ENCODE assay signal across 12 cellular contexts in genomic region chrX:42128020-42128419, GRCh38.
DNase-seq lines count a peak whose midpoint lies in the region; ATAC-seq and TF ChIP-seq lines count a peak whose summit lies in the region.
"Had no signal": no experiment of that assay in that cellular context is flagged by ENCODE, and none has a peak within 500 bp of the region (broad histone marks: within the 10 kb centered on the region; RNA-seq: fewer than 3 reads in every experiment).

No MANE protein-coding gene starts in this region.

- no peak for TF ChIP-seq POLR2A in esophagus squamous epithelium (IDR thresholded peaks at IDR 0.05)

- H2AFZ ChIP-seq in smooth muscle cell (ENCODE audit: low read depth): no peak overlapping the region

- intact Hi-C loops in esophagus squamous epithelium (cut with DNase I) (no loop called here), left colon (cut with DNase I, micrococcal nuclease) (no loop called here)

- H3K4me3 ChIP-seq in esophagus squamous epithelium (no peak overlapping the region), smooth muscle cell (no peak overlapping the region)
- H3K4me3 ChIP-seq: right lobe of liver had no signal

- H3K36me3 ChIP-seq in esophagus squamous epithelium (no peaks in the 10 kb centered on the region), smooth muscle cell (ENCODE audit: low read depth) (no peaks in the 10 kb centered on the region)
- H3K36me3 ChIP-seq: right lobe of liver had no signal

- no peaks in the 10 kb centered on the region for H3K9me3 Mint-ChIP-seq in activated T-cell treated with anti-CD3 and anti-CD28 coated beads, Interleukin-2, amount 50 U/mL, for 4 hours
- H3K9me3 Mint-ChIP-seq in stimulated activated naive B cell treated with anti-CD40 and anti-IgM and Interleukin-4, amounts not matched to agents 10 μg/mL and 1 μg/mL and 100 μg/mL, for 72 hours: peaks cover 0 to 10% of the 10 kb centered on the region in 2 donors

- peaks cover 41% of the 10 kb centered on the region for H3K4me1 Mint-ChIP-seq in activated T-cell treated with anti-CD3 and anti-CD28 coated beads, Interleukin-2, amount 50 U/mL, for 4 hours (ENCODE audit: low read depth)
- peaks cover 20 to 51% of the 10 kb centered on the region in 2 donors for H3K4me1 Mint-ChIP-seq in stimulated activated naive B cell treated with anti-CD40 and anti-IgM and Interleukin-4, amounts not matched to agents 10 μg/mL and 1 μg/mL and 100 μg/mL, for 72 hours

- H3K79me2 ChIP-seq in smooth muscle cell (ENCODE audit: low read depth): no peaks in the 10 kb centered on the region

- TF ChIP-seq CTCF in esophagus squamous epithelium (IDR thresholded peaks at IDR 0.05) (no peak), smooth muscle cell (IDR thresholded peaks at IDR 0.05; ENCODE audit: borderline replicate concordance, insufficient read depth, poor library complexity, severe bottlenecking) (no peak)

- H3K27ac Mint-ChIP-seq in stimulated activated naive B cell treated with anti-CD40 and anti-IgM and Interleukin-4, amounts not matched to agents 10 μg/mL and 1 μg/mL and 100 μg/mL, for 72 hours: peak overlapping the region; percentile 27

- no peak for DNase-seq in activated T-cell treated with anti-CD3 and anti-CD28 coated beads, Interleukin-2, amount 50 U/mL, for 4 hours
- no peak for DNase-seq in activated T-cell treated with anti-CD3 and anti-CD28 coated beads, Interleukin-2, amount 50 U/mL, for 48 hours
- DNase-seq in stimulated activated naive B cell treated with anti-CD40 and anti-IgM and Interleukin-4, amounts not matched to agents 10 μg/mL and 1 μg/mL and 100 μg/mL, for 72 hours: no peak
- no peak for DNase-seq in esophagus squamous epithelium (lab: John Stamatoyannopoulos, UW)
- DNase-seq in left colon: no peak
- no peak for DNase-seq in smooth muscle cell (lab: John Stamatoyannopoulos, UW; ENCODE audit: unreplicated experiment)
- DNase-seq: activated CD4-positive, alpha-beta T cell treated with anti-CD3 and anti-CD28 coated beads for 4 hours; NCI-H774; right lobe of liver had no signal

- H3K4me2 ChIP-seq in smooth muscle cell: no peak overlapping the region

- 72 to 84% methylated on average over 2 of the region's 2 CpGs for WGBS in esophagus squamous epithelium, 2 donors
- WGBS in smooth muscle cell (ENCODE audit: low lambda C conversion rate): 87% methylated on average over 2 of the region's 2 CpGs

- no peaks in the 10 kb centered on the region for H3K27me3 Mint-ChIP-seq in activated T-cell treated with anti-CD3 and anti-CD28 coated beads, Interleukin-2, amount 50 U/mL, for 4 hours (ENCODE audit: low read depth)
- H3K27me3 Mint-ChIP-seq in stimulated activated naive B cell treated with anti-CD40 and anti-IgM and Interleukin-4, amounts not matched to agents 10 μg/mL and 1 μg/mL and 100 μg/mL, for 72 hours: peaks cover 0 to 12% of the 10 kb centered on the region in 2 donors

- H3K9me3 ChIP-seq in esophagus squamous epithelium: no peaks in the 10 kb centered on the region
- no peaks in the 10 kb centered on the region for H3K9me3 ChIP-seq in smooth muscle cell (replicated peaks; ENCODE audit: low read depth)
- H3K9me3 ChIP-seq: right lobe of liver had no signal

- H3K27me3 ChIP-seq in esophagus squamous epithelium (no peaks in the 10 kb centered on the region), smooth muscle cell (ENCODE audit: low read depth) (no peaks in the 10 kb centered on the region)
- H3K27me3 ChIP-seq: right lobe of liver had no signal

- H4K20me1 ChIP-seq in smooth muscle cell (ENCODE audit: low read depth): no peaks in the 10 kb centered on the region

- H3K27ac ChIP-seq in esophagus squamous epithelium (no peak overlapping the region), smooth muscle cell (ENCODE audit: low read depth) (no peak overlapping the region)
- H3K27ac ChIP-seq: HL-60, right lobe of liver had no signal

- ATAC-seq in activated T-cell treated with anti-CD3 and anti-CD28 coated beads, Interleukin-2, amount 50 U/mL, for 4 hours: peak; percentile 23 to 36
- ATAC-seq in HG02678 (IDR thresholded peaks at IDR 0.05; ENCODE audit: unreplicated experiment) (peak; percentile 73), HG03571 (IDR thresholded peaks at IDR 0.05; ENCODE audit: unreplicated experiment) (peak; percentile 73), left colon (no peak)
- ATAC-seq in stimulated activated naive B cell treated with anti-CD40 and anti-IgM and Interleukin-4, amounts not matched to agents 10 μg/mL and 1 μg/mL and 100 μg/mL, for 72 hours (replicated peaks): peak; percentile 80 to 87
- ATAC-seq: right lobe of liver had no signal

- no peaks in the 10 kb centered on the region for H3F3A ChIP-seq in smooth muscle cell (ENCODE audit: low read depth)

- H3K4me3 Mint-ChIP-seq in activated T-cell treated with anti-CD3 and anti-CD28 coated beads, Interleukin-2, amount 50 U/mL, for 4 hours: peak overlapping the region; percentile 49
- H3K4me3 Mint-ChIP-seq in stimulated activated naive B cell treated with anti-CD40 and anti-IgM and Interleukin-4, amounts not matched to agents 10 μg/mL and 1 μg/mL and 100 μg/mL, for 72 hours: peak overlapping the region in 1 of 2 donors; percentile 59

- no peaks in the 10 kb centered on the region for H3K36me3 Mint-ChIP-seq in activated T-cell treated with anti-CD3 and anti-CD28 coated beads, Interleukin-2, amount 50 U/mL, for 4 hours (ENCODE audit: insufficient read depth)
- no peaks in the 10 kb centered on the region for H3K36me3 Mint-ChIP-seq in stimulated activated naive B cell treated with anti-CD40 and anti-IgM and Interleukin-4, amounts not matched to agents 10 μg/mL and 1 μg/mL and 100 μg/mL, for 72 hours

- H3K4me1 ChIP-seq in esophagus squamous epithelium (no peaks in the 10 kb centered on the region), smooth muscle cell (ENCODE audit: low read depth) (no peaks in the 10 kb centered on the region)
- H3K4me1 ChIP-seq: right lobe of liver had no signal

- no peak overlapping the region for H3K9ac ChIP-seq in smooth muscle cell (ENCODE audit: low read depth)
